In the genomic region with DNA sequence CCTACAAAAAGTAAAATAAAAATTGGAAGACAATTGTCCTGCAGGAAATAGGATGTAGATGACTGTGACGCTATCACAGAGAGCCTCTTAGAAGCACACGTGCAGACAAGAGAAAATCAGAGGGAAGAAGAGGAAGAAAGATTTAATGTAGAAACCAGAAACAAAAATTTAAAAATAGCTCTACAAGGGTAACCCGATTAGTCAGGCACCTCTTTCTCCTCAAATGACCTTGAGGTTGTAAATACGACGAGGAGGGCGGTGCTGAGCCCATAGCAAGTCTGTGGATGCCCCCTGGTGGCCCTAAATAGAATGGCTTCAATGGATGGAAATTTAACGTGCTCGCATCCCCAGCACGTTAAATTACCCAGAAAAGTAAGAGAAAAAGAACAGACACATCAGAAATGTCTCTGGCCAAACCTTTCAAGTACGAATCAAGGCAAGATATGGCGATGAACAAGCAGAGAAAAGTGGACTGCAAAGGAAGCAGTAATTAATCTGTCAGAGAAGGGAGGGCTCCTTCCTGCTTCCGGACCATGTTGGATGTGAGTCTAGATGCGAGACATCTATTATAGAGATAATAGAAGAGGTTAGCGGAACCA, we compare ENCODE assay signal across 8 cellular contexts. TPM values are rescaled to one million over a fixed set of nuclear protein-coding genes. Genes with fewer than 3 reads are reported as not detected.
DNase-seq lines count a peak whose midpoint lies in the region; ATAC-seq, FAIRE-seq and TF ChIP-seq lines count a peak whose summit lies in the region.

No MANE protein-coding gene starts in this region.

- no peaks in the 10 kb centered on the region for H3K36me3 ChIP-seq in right lobe of liver

- peak overlapping the region; percentile 97 for H3K27ac Mint-ChIP-seq in activated CD4-positive, alpha-beta T cell treated with anti-CD3 and anti-CD28 coated beads, Interleukin-2, amount 10 ng/mL, durations not matched to agents 7 days and 5 days
- peak overlapping the region; percentile 90 for H3K27ac Mint-ChIP-seq in dendritic cell treated with granulocyte-macrophage colony-stimulating factor and Interleukin-4, amounts not matched to agents 40 ng/mL and 50 ng/mL, for 4 days

- CTCF ChIA-PET in A549 (lab: Yijun Ruan, JAX) = interaction anchor here (0.6 to 6.9 kb wide), 41 partner anchors 9 to 503 kb away, joined by 3 to 37 read pairs (median 4); partner anchors contain the start of genes RPL7L1 and TBCC
- CTCF ChIA-PET in activated CD4-positive, alpha-beta T cell treated with anti-CD3 and anti-CD28 coated beads, Interleukin-2, amount 10 ng/mL, durations not matched to agents 7 days and 5 days (lab: Charles Lee) = interaction anchor here (0.5 to 2.5 kb wide), 18 partner anchors 8 to 501 kb away, joined by 3 to 19 read pairs (median 4); partner anchors contain the start of gene TBCC

- H3K4me1 Mint-ChIP-seq in activated CD4-positive, alpha-beta T cell treated with anti-CD3 and anti-CD28 coated beads, Interleukin-2, amount 10 ng/mL, durations not matched to agents 7 days and 5 days = peaks cover 24% of the 10 kb centered on the region
- H3K4me1 Mint-ChIP-seq in dendritic cell treated with granulocyte-macrophage colony-stimulating factor and Interleukin-4, amounts not matched to agents 40 ng/mL and 50 ng/mL, for 4 days (ENCODE audit: low read depth) = peaks cover 19% of the 10 kb centered on the region

- H3K4me3 Mint-ChIP-seq in activated CD4-positive, alpha-beta T cell treated with anti-CD3 and anti-CD28 coated beads, Interleukin-2, amount 10 ng/mL, durations not matched to agents 7 days and 5 days = peak overlapping the region; percentile 70
- peak overlapping the region; percentile 86 for H3K4me3 Mint-ChIP-seq in dendritic cell treated with granulocyte-macrophage colony-stimulating factor and Interleukin-4, amounts not matched to agents 40 ng/mL and 50 ng/mL, for 4 days

- H3K27me3 ChIP-seq in right lobe of liver = no peaks in the 10 kb centered on the region

- peak overlapping the region; percentile 61 for H3K4me2 ChIP-seq in A549

- peak; percentile 83 for TF ChIP-seq CTCF in A549 (IDR thresholded peaks at IDR 0.05)
- peak; percentile 87 to 97 (median 92) for TF ChIP-seq CTCF in right lobe of liver (IDR thresholded peaks at IDR 0.05)

- H3K4me3 ChIP-seq in A549 (no peak overlapping the region), right lobe of liver (peak overlapping the region; percentile 36 to 62 (median 46))

- no peaks in the 10 kb centered on the region for H3K9me3 ChIP-seq in A549
- H3K9me3 ChIP-seq in right lobe of liver = no peaks in the 10 kb centered on the region

- no peak for TF ChIP-seq POLR2A in A549 (IDR thresholded peaks at IDR 0.05; ENCODE audit: low read length)
- no peak for TF ChIP-seq POLR2A in right lobe of liver (IDR thresholded peaks at IDR 0.05)

- no peaks in the 10 kb centered on the region for H3K9me3 Mint-ChIP-seq in activated CD4-positive, alpha-beta T cell treated with anti-CD3 and anti-CD28 coated beads, Interleukin-2, amount 10 ng/mL, durations not matched to agents 7 days and 5 days
- no peaks in the 10 kb centered on the region for H3K9me3 Mint-ChIP-seq in dendritic cell treated with granulocyte-macrophage colony-stimulating factor and Interleukin-4, amounts not matched to agents 40 ng/mL and 50 ng/mL, for 4 days

- H3K27me3 Mint-ChIP-seq in activated CD4-positive, alpha-beta T cell treated with anti-CD3 and anti-CD28 coated beads, Interleukin-2, amount 10 ng/mL, durations not matched to agents 7 days and 5 days = peaks cover 3% of the 10 kb centered on the region
- H3K27me3 Mint-ChIP-seq in dendritic cell treated with granulocyte-macrophage colony-stimulating factor and Interleukin-4, amounts not matched to agents 40 ng/mL and 50 ng/mL, for 4 days = peaks cover 10% of the 10 kb centered on the region

- DNase-seq in A549 (ENCODE audit: low read depth in 1 of 2, low spot score in 1 of 2) (peak; percentile 72 to 79), NCI-H524 treated with DMSO at 0.1 percent for 48 hours (lab: John Stamatoyannopoulos, UW) (peak; percentile 28), right lobe of liver (peak; percentile 61 to 78 (median 72))
- DNase-seq in activated CD4-positive, alpha-beta T cell treated with anti-CD3 and anti-CD28 coated beads, Interleukin-2, amount 10 ng/mL, durations not matched to agents 7 days and 5 days = peak; percentile 80
- DNase-seq in stimulated activated CD4-positive, alpha-beta T cell treated with anti-CD3 and anti-CD28 coated beads, Interleukin-4, amount 100 ng/mL, for 48 hours (ENCODE audit: low read depth in 2 of 2) = peak; percentile 53 to 54

- TF ChIP-seq RAD21 in A549 (conservative IDR thresholded peaks at IDR 0.05 in 1 of 2, IDR thresholded peaks at IDR 0.05 in 1 of 2) = peak; percentile 86 to 87

- H3K36me3 Mint-ChIP-seq in activated CD4-positive, alpha-beta T cell treated with anti-CD3 and anti-CD28 coated beads, Interleukin-2, amount 10 ng/mL, durations not matched to agents 7 days and 5 days (ENCODE audit: low read depth) = no peaks in the 10 kb centered on the region
- no peaks in the 10 kb centered on the region for H3K36me3 Mint-ChIP-seq in dendritic cell treated with granulocyte-macrophage colony-stimulating factor and Interleukin-4, amounts not matched to agents 40 ng/mL and 50 ng/mL, for 4 days (ENCODE audit: low read depth)

- POLR2A ChIA-PET in A549 (lab: Yijun Ruan, JAX) = interaction anchor here (2.7 kb wide), 1 partner anchor 20 kb away, joined by 16 read pairs; the partner anchor contains the start of gene TBCC
- POLR2A ChIA-PET in activated CD4-positive, alpha-beta T cell treated with anti-CD3 and anti-CD28 coated beads, Interleukin-2, amount 10 ng/mL, durations not matched to agents 7 days and 5 days (lab: Charles Lee) = interaction anchor here (0.8 to 1.0 kb wide), 2 partner anchors 34 to 203 kb away, joined by 3 read pairs; partner anchors contain the start of gene CNPY3

- no peak overlapping the region for H3K27ac ChIP-seq in A549
- H3K27ac ChIP-seq in right lobe of liver = peak overlapping the region; percentile 30 to 57 (median 42)

- 23% methylated on average over 14 of the region's 14 CpGs for WGBS in A549 (ENCODE audit: missing lambda C conversion rate)
- WGBS in right lobe of liver (ENCODE audit: insufficient coverage, low coverage, low lambda C conversion rate, missing lambda C conversion rate) = 3% methylated on average over 14 of the region's 14 CpGs

- no peak for FAIRE-seq in A549 (lab: Jason Lieb, UNC)

- TF ChIP-seq EP300 in A549 (IDR thresholded peaks at IDR 0.05) = no peak

- ATAC-seq in A549 (peak; percentile 88 to 92; a peak in 5 of 6 replicates), GM18520 (IDR thresholded peaks at IDR 0.05; ENCODE audit: unreplicated experiment) (peak; percentile 76), HG03432 (IDR thresholded peaks at IDR 0.05; ENCODE audit: unreplicated experiment) (peak; percentile 67), right lobe of liver (peak; percentile 96 to 98 (median 96))

- intact Hi-C loops in dendritic cell treated with granulocyte-macrophage colony-stimulating factor and Interleukin-4, amounts not matched to agents 40 ng/mL and 50 ng/mL, for 4 days (cut with micrococcal nuclease) = loop anchor here (1.0 to 5.0 kb wide), 3 partner anchors 20 to 65 kb away; partner anchors contain the start of gene TBCC
- intact Hi-C loops in right lobe of liver (cut with DNase I) = no loop called here

- H3K4me1 ChIP-seq in A549 (peaks cover 8% of the 10 kb centered on the region; the same call in 2 of the 3 replicates), right lobe of liver (peaks cover 0 to 10% (median under 1%) of the 10 kb centered on the region in 4 donors)

TF ChIP-seq in A549, 52 proteins besides CTCF, POLR2A, EP300 and RAD21:
- peak; percentile 96 for TF ChIP-seq ESRRA (IDR thresholded peaks at IDR 0.05; ENCODE audit: borderline replicate concordance, low read length)
- TF ChIP-seq FOXS1 (CRISPR knock-in tag; IDR thresholded peaks at IDR 0.05) = no peak
- peak; percentile 81 for TF ChIP-seq SMC3 (IDR thresholded peaks at IDR 0.05)
TF ChIP-seq in A549: peak in this region for 2.

RNA-seq across cellular contexts. Expression of gene PRPH2, which starts 4.2 kb away (rescaled TPM):
- polyA plus RNA-seq in A549 (2011; rRNA removed) (not detected in 2 replicates), A549 (2017; fragmentation: RNase III; extraction: RNeasy Plus Mini Kit Qiagen cat#74134 plus additional on column Dnase treatment) (not detected in 3 replicates)
- polyA plus RNA-seq in A549 (2012; cell fraction: cytosol; rRNA removed) = not detected in 2 replicates
- not detected in 2 replicates for polyA plus RNA-seq in A549 (2012; cell fraction: nucleus; rRNA removed)
- polyA minus RNA-seq in A549 (2011; rRNA and poly(A)+ RNA removed) = not detected in 2 replicates
- not detected for total RNA-seq in activated CD4-positive, alpha-beta T cell treated with anti-CD3 and anti-CD28 coated beads, Interleukin-2, amount 10 ng/mL, durations not matched to agents 7 days and 5 days
- under 1 TPM in 1 of 6 experiments, not detected in 5; 0.16 TPM for total RNA-seq in right lobe of liver

RNA-seq across cellular contexts. Expression of gene TBCC, which starts 19.3 kb away (rescaled TPM):
- 10.2 and 10.3 TPM in 2 replicates for polyA plus RNA-seq in A549 (2011; rRNA removed)
- 10.3 and 12.8 TPM in 2 replicates for polyA plus RNA-seq in A549 (2012; cell fraction: cytosol; rRNA removed)
- polyA plus RNA-seq in A549 (2012; cell fraction: nucleus; rRNA removed) = 11.8 and 12.4 TPM in 2 replicates
- 12.3 to 13.3 TPM (median 12.4 TPM) in 3 replicates for polyA plus RNA-seq in A549 (2017; fragmentation: RNase III; extraction: RNeasy Plus Mini Kit Qiagen cat#74134 plus additional on column Dnase treatment)
- 8.1 and 8.3 TPM in 2 replicates for polyA minus RNA-seq in A549 (2011; rRNA and poly(A)+ RNA removed)
- total RNA-seq in activated CD4-positive, alpha-beta T cell treated with anti-CD3 and anti-CD28 coated beads, Interleukin-2, amount 10 ng/mL, durations not matched to agents 7 days and 5 days = 10 to 100 TPM; 37.1 to 38.6 TPM
- total RNA-seq in right lobe of liver = 10 to 100 TPM in 2 of 6 experiments, 1 to 10 TPM in 4; 5.4 to 12.2 (median 6.3) TPM

RNA-seq across cellular contexts. Expression of gene BICRAL, which starts 55.3 kb away (rescaled TPM):
- 8.6 and 9.0 TPM in 2 replicates for polyA plus RNA-seq in A549 (2011; rRNA removed)
- 2.7 and 3.5 TPM in 2 replicates for polyA plus RNA-seq in A549 (2012; cell fraction: cytosol; rRNA removed)
- polyA plus RNA-seq in A549 (2012; cell fraction: nucleus; rRNA removed) = 2.6 and 2.9 TPM in 2 replicates
- 2.9 to 3.5 TPM (median 3.3 TPM) in 3 replicates for polyA plus RNA-seq in A549 (2017; fragmentation: RNase III; extraction: RNeasy Plus Mini Kit Qiagen cat#74134 plus additional on column Dnase treatment)
- 11.6 and 15.3 TPM in 2 replicates for polyA minus RNA-seq in A549 (2011; rRNA and poly(A)+ RNA removed)
- 10 to 100 TPM; 23.4 to 27.8 TPM for total RNA-seq in activated CD4-positive, alpha-beta T cell treated with anti-CD3 and anti-CD28 coated beads, Interleukin-2, amount 10 ng/mL, durations not matched to agents 7 days and 5 days
- total RNA-seq in right lobe of liver = 1 to 10 TPM; 4.3 to 6.0 (median 5.5) TPM

Comparison
In these comparisons a context has a peak if more than half of its experiments do, and no peak if none do; other contexts are left out.
1. DNase-seq: peak in every context shown above with its lines; median percentile 80 in activated CD4-positive, alpha-beta T cell treated with anti-CD3 and anti-CD28 coated beads, Interleukin-2, amount 10 ng/mL, durations not matched to agents 7 days and 5 days; 76 in A549; 72 in right lobe of liver; 54 in stimulated activated CD4-positive, alpha-beta T cell treated with anti-CD3 and anti-CD28 coated beads, Interleukin-4, amount 100 ng/mL, for 48 hours; 28 in NCI-H524 treated with DMSO at 0.1 percent for 48 hours.
2. H3K27ac ChIP-seq: peak in right lobe of liver (3 of 3); none in A549 (0 of 2).
3. Peak in every context shown above with its lines, with median percentiles within 50 percentile points of each other: ATAC-seq.